ENCODE assay signal across 8 cellular contexts in genomic region chr7:139947021-139947420, GRCh38.
"Had no signal": no experiment of that assay in that cellular context is flagged by ENCODE, and none has a peak within 500 bp of the region (broad histone marks: within the 10 kb centered on the region; RNA-seq: fewer than 3 reads in every experiment).

No MANE protein-coding gene starts in this region.

- H3K27ac ChIP-seq: GM23248, HL-60 had no signal

- H2AFZ ChIP-seq: GM23248 had no signal

- H3K36me3 ChIP-seq: HAP-1 had no signal

- H3K9me3 ChIP-seq: HAP-1 had no signal

- H3K9ac ChIP-seq: GM23248 had no signal

- H3K4me3 ChIP-seq: GM23248, HAP-1 had no signal

- FAIRE-seq: HepG2 had no signal

- DNase-seq: GM23248, GOT3, H7, KG1 had no signal

- ATAC-seq: HCT116, HepG2 had no signal
